In the genomic region with DNA sequence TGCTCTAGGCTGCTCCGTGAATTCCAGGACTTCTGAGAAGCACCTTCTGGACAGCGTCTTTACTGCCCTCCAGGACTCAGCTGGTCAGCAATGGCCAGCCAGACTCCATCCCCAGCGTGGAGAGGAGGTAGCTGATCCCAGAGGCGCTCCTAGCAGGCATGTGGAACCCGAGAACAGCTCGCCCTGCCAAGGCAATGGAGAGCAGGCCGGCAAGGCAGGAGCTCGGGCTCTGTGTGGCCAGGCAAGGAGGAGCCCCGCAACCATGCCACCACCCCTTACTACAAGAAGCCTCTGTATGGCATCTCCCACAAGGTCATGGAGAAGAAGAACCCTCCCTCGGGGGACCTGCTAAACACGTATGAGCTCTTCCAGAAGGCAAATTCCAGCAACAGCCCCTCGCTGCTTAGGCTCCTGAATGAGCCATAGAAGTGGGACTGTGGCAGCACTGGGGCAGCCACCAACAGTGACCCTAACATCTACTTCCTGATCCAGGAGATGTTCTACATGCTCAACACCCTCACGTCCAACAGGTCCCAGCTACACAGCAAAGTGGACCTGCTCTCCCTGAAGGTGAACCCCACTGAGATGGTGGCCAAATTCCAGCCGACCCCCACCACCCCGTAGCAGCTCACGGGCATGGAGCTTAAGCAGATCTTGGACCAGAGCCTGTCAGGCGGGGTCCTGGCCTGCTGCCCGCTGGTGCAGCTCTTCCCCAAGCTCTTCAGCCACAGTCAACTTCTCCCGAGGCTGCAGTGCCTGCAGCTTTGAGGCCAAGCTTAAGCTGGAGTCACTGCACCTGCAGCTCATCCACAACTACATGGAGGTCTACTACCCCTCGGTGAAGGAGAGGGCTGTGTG, we compare ENCODE assay signal across 2 cellular contexts. TPM values are rescaled to one million over a fixed set of nuclear protein-coding genes. Genes with fewer than 3 reads are reported as not detected.
"Had no signal": no experiment of that assay in that cellular context is flagged by ENCODE, and none has a peak within 500 bp of the region (broad histone marks: within the 10 kb centered on the region; RNA-seq: fewer than 3 reads in every experiment).

No MANE protein-coding gene starts in this region.

RNA-seq across cellular contexts. Expression of gene NUTM2B, which starts 19.8 kb away (rescaled TPM):
- total RNA-seq: kidney epithelial cell had no signal
- polyA plus RNA-seq: smooth muscle cell had no signal
